In the genomic region with DNA sequence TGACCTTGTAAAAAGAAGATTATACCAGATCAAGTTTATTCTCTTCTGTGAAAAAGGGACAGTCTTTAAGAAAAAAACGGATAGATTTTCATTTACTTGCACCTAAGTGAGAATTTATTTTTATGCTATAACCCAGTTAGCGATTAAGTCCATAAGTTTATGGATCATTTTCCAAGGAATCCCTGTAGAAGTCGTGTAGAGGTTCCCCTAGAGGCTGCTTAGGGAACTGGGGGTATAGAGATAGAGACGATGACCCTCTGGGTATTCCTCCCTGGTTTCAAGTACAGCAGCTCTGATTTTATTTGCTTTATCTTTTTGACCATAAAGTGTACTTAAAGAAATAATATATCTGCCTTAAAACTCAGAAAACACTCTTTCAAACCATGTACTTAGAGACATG, we compare ENCODE assay signal across 1 cellular context.
TF ChIP-seq lines count a peak whose summit lies in the region.

No MANE protein-coding gene starts in this region.

TF ChIP-seq in GM23338, 12 proteins besides CTCF, POLR2A, EP300 and RAD21:
- TF ChIP-seq CREB1 (CRISPR knock-in tag; IDR thresholded peaks at IDR 0.05; ENCODE audit: low read depth) (no peak), EZH2 (IDR thresholded peaks at IDR 0.05; ENCODE audit: low read depth, unreplicated experiment) (no peak), ZNF331 (CRISPR knock-in tag; IDR thresholded peaks at IDR 0.05; ENCODE audit: low read depth) (no peak), ZNF114 (CRISPR knock-in tag; IDR thresholded peaks at IDR 0.05) (no peak), JUNB (IDR thresholded peaks at IDR 0.05; ENCODE audit: unreplicated experiment) (no peak), POLR2AphosphoS5 (IDR thresholded peaks at IDR 0.05; ENCODE audit: low read depth) (no peak), NANOG (IDR thresholded peaks at IDR 0.05; ENCODE audit: borderline replicate concordance) (no peak), STAT1 (IDR thresholded peaks at IDR 0.05; ENCODE audit: unreplicated experiment) (no peak)
- TF ChIP-seq, protein P1, sequence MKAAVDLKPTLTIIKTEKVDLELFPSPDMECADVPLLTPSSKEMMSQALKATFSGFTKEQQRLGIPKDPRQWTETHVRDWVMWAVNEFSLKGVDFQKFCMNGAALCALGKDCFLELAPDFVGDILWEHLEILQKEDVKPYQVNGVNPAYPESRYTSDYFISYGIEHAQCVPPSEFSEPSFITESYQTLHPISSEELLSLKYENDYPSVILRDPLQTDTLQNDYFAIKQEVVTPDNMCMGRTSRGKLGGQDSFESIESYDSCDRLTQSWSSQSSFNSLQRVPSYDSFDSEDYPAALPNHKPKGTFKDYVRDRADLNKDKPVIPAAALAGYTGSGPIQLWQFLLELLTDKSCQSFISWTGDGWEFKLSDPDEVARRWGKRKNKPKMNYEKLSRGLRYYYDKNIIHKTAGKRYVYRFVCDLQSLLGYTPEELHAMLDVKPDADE (IDR thresholded peaks at IDR 0.05) = no peak
- TF ChIP-seq, protein P2, sequence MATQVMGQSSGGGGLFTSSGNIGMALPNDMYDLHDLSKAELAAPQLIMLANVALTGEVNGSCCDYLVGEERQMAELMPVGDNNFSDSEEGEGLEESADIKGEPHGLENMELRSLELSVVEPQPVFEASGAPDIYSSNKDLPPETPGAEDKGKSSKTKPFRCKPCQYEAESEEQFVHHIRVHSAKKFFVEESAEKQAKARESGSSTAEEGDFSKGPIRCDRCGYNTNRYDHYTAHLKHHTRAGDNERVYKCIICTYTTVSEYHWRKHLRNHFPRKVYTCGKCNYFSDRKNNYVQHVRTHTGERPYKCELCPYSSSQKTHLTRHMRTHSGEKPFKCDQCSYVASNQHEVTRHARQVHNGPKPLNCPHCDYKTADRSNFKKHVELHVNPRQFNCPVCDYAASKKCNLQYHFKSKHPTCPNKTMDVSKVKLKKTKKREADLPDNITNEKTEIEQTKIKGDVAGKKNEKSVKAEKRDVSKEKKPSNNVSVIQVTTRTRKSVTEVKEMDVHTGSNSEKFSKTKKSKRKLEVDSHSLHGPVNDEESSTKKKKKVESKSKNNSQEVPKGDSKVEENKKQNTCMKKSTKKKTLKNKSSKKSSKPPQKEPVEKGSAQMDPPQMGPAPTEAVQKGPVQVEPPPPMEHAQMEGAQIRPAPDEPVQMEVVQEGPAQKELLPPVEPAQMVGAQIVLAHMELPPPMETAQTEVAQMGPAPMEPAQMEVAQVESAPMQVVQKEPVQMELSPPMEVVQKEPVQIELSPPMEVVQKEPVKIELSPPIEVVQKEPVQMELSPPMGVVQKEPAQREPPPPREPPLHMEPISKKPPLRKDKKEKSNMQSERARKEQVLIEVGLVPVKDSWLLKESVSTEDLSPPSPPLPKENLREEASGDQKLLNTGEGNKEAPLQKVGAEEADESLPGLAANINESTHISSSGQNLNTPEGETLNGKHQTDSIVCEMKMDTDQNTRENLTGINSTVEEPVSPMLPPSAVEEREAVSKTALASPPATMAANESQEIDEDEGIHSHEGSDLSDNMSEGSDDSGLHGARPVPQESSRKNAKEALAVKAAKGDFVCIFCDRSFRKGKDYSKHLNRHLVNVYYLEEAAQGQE (IDR thresholded peaks at IDR 0.05; ENCODE audit: unreplicated experiment) = no peak
- TF ChIP-seq, protein P3, sequence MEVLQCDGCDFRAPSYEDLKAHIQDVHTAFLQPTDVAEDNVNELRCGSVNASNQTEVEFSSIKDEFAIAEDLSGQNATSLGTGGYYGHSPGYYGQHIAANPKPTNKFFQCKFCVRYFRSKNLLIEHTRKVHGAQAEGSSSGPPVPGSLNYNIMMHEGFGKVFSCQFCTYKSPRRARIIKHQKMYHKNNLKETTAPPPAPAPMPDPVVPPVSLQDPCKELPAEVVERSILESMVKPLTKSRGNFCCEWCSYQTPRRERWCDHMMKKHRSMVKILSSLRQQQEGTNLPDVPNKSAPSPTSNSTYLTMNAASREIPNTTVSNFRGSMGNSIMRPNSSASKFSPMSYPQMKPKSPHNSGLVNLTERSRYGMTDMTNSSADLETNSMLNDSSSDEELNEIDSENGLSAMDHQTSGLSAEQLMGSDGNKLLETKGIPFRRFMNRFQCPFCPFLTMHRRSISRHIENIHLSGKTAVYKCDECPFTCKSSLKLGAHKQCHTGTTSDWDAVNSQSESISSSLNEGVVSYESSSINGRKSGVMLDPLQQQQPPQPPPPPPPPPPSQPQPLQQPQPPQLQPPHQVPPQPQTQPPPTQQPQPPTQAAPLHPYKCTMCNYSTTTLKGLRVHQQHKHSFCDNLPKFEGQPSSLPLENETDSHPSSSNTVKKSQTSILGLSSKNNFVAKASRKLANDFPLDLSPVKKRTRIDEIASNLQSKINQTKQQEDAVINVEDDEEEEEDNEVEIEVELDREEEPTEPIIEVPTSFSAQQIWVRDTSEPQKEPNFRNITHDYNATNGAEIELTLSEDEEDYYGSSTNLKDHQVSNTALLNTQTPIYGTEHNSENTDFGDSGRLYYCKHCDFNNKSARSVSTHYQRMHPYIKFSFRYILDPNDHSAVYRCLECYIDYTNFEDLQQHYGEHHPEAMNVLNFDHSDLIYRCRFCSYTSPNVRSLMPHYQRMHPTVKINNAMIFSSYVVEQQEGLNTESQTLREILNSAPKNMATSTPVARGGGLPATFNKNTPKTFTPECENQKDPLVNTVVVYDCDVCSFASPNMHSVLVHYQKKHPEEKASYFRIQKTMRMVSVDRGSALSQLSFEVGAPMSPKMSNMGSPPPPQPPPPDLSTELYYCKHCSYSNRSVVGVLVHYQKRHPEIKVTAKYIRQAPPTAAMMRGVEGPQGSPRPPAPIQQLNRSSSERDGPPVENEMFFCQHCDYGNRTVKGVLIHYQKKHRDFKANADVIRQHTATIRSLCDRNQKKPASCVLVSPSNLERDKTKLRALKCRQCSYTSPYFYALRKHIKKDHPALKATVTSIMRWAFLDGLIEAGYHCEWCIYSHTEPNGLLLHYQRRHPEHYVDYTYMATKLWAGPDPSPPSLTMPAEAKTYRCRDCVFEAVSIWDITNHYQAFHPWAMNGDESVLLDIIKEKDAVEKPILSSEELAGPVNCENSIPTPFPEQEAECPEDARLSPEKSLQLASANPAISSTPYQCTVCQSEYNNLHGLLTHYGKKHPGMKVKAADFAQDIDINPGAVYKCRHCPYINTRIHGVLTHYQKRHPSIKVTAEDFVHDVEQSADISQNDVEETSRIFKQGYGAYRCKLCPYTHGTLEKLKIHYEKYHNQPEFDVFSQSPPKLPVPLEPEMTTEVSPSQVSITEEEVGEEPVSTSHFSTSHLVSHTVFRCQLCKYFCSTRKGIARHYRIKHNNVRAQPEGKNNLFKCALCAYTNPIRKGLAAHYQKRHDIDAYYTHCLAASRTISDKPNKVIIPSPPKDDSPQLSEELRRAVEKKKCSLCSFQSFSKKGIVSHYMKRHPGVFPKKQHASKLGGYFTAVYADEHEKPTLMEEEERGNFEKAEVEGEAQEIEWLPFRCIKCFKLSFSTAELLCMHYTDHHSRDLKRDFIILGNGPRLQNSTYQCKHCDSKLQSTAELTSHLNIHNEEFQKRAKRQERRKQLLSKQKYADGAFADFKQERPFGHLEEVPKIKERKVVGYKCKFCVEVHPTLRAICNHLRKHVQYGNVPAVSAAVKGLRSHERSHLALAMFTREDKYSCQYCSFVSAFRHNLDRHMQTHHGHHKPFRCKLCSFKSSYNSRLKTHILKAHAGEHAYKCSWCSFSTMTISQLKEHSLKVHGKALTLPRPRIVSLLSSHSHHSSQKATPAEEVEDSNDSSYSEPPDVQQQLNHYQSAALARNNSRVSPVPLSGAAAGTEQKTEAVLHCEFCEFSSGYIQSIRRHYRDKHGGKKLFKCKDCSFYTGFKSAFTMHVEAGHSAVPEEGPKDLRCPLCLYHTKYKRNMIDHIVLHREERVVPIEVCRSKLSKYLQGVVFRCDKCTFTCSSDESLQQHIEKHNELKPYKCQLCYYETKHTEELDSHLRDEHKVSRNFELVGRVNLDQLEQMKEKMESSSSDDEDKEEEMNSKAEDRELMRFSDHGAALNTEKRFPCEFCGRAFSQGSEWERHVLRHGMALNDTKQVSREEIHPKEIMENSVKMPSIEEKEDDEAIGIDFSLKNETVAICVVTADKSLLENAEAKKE (CRISPR knock-in tag; IDR thresholded peaks at IDR 0.05) = no peak
